In genomic region chr2:203759692-203760365, GRCh38 we compare ENCODE assay signal across 12 cellular contexts. TPM values are rescaled to one million over a fixed set of nuclear protein-coding genes. Genes with fewer than 3 reads are reported as not detected.
DNase-seq lines count a peak whose midpoint lies in the region; ATAC-seq and TF ChIP-seq lines count a peak whose summit lies in the region.
"Had no signal": no experiment of that assay in that cellular context is flagged by ENCODE, and none has a peak within 500 bp of the region (broad histone marks: within the 10 kb centered on the region; RNA-seq: fewer than 3 reads in every experiment).

No MANE protein-coding gene starts in this region.

- peaks cover 24% of the 10 kb centered on the region for H3K36me3 Mint-ChIP-seq in HFFc6 (ENCODE audit: low read depth)

- H3K27me3 ChIP-seq in ACC112 (ENCODE audit: insufficient read depth, low read length) (no peaks in the 10 kb centered on the region), breast epithelium (no peaks in the 10 kb centered on the region), lower lobe of right lung (ENCODE audit: low read depth) (no peaks in the 10 kb centered on the region)

- intact Hi-C loops in breast epithelium (cut with DNase I; ENCODE audit: low total_unique reads): loop anchor here (2.0 kb wide), 1 partner anchor 13 kb away; no protein-coding TSS in a partner anchor
- intact Hi-C loops in lower lobe of right lung (cut with DNase I): no loop called here

- no peaks in the 10 kb centered on the region for H3K79me2 ChIP-seq in ACC112 (ENCODE audit: control insufficient read depth, insufficient read depth, low read length, unreplicated experiment)

- H3K27ac Mint-ChIP-seq in HFFc6: peak overlapping the region; percentile 98
- H3K27ac Mint-ChIP-seq: activated naive CD8-positive, alpha-beta T cell treated with anti-CD3 and anti-CD28 coated beads, Interleukin-2, amount 50 U/mL, for 24 hours had no signal

- no peaks in the 10 kb centered on the region; the same call in 1 of the 2 replicates for H3K27me3 Mint-ChIP-seq in HFFc6 (ENCODE audit: insufficient read depth)
- H3K27me3 Mint-ChIP-seq: activated naive CD8-positive, alpha-beta T cell treated with anti-CD3 and anti-CD28 coated beads, Interleukin-2, amount 50 U/mL, for 24 hours had no signal

- no peak for TF ChIP-seq POLR2A in breast epithelium (IDR thresholded peaks at IDR 0.05)

- H3K9me3 ChIP-seq in breast epithelium: peaks cover 6 to 19% of the 10 kb centered on the region in 2 donors
- peaks cover 13% of the 10 kb centered on the region for H3K9me3 ChIP-seq in lower lobe of right lung

- no peak for TF ChIP-seq CTCF in HFFc6 (IDR thresholded peaks at IDR 0.05)
- TF ChIP-seq CTCF in breast epithelium (IDR thresholded peaks at IDR 0.05): no peak
- no peak for TF ChIP-seq CTCF in lower lobe of right lung (IDR thresholded peaks at IDR 0.05)

- DNase-seq in HFFc6: peak; percentile 96
- peak in 1 of 2 donors; percentile 31 for DNase-seq in breast epithelium (ENCODE audit: low spot score in 2 of 2)
- no peak for DNase-seq in lower lobe of right lung
- no peak for DNase-seq in NCI-H2227 treated with DMSO at 0.1 percent for 48 hours (lab: John Stamatoyannopoulos, UW)
- DNase-seq in activated CD4-positive, alpha-beta T cell treated with anti-CD3 and anti-CD28 coated beads, Interleukin-2, amount 50 U/mL, for 4 hours: no peak
- DNase-seq in NCI-H1092 (lab: John Stamatoyannopoulos, UW): no peak
- DNase-seq: activated naive CD8-positive, alpha-beta T cell treated with anti-CD3 and anti-CD28 coated beads, Interleukin-2, amount 50 U/mL, for 24 hours; naive B cell; NCI-H1105 treated with DMSO at 0.1 percent for 48 hours had no signal

- H3K27ac ChIP-seq in ACC112 (ENCODE audit: low read depth, low read length) (peak overlapping the region; percentile 87), breast epithelium (peak overlapping the region; percentile 26 to 49), lower lobe of right lung (no peak overlapping the region)
- H3K27ac ChIP-seq: C4-2B had no signal

- no peak overlapping the region for H2AFZ ChIP-seq in ACC112 (ENCODE audit: low read length, unreplicated experiment)

- peaks cover 23% of the 10 kb centered on the region for H3K4me1 ChIP-seq in ACC112 (ENCODE audit: control insufficient read depth, insufficient read depth, low read length, unreplicated experiment)
- H3K4me1 ChIP-seq in breast epithelium: no peaks in the 10 kb centered on the region
- H3K4me1 ChIP-seq in lower lobe of right lung: no peaks in the 10 kb centered on the region

- H3K36me3 ChIP-seq in ACC112 (ENCODE audit: insufficient read depth, low read length) (peaks cover 6% of the 10 kb centered on the region), breast epithelium (no peaks in the 10 kb centered on the region), lower lobe of right lung (no peaks in the 10 kb centered on the region)

- peaks cover 21% of the 10 kb centered on the region for H3K9me3 Mint-ChIP-seq in HFFc6

- peaks cover 41% of the 10 kb centered on the region for H3K4me1 Mint-ChIP-seq in HFFc6 (ENCODE audit: low read depth)
- H3K4me1 Mint-ChIP-seq: naive B cell had no signal

- H3K4me3 Mint-ChIP-seq in HFFc6: peak overlapping the region; percentile 68
- H3K4me3 Mint-ChIP-seq: activated naive CD8-positive, alpha-beta T cell treated with anti-CD3 and anti-CD28 coated beads, Interleukin-2, amount 50 U/mL, for 24 hours; naive B cell had no signal

- ATAC-seq in lower lobe of right lung (peak; percentile 41 to 49), HG02973 (IDR thresholded peaks at IDR 0.05; ENCODE audit: unreplicated experiment) (no peak)
- ATAC-seq: activated naive CD8-positive, alpha-beta T cell treated with anti-CD3 and anti-CD28 coated beads, Interleukin-2, amount 50 U/mL, for 24 hours had no signal

- H3K4me3 ChIP-seq in ACC112 (ENCODE audit: low read depth, low read length) (no peak overlapping the region), breast epithelium (no peak overlapping the region), lower lobe of right lung (no peak overlapping the region)

RNA-seq across cellular contexts. Expression of gene CD28, which starts 53.4 kb away (rescaled TPM):
- not detected for total RNA-seq in HFFc6 (2021; fragmentation: NEBNext Ultra II Directional; extraction: Animal tissue kit (Norgen Biotek cat#: 25700))
- 1 to 10 TPM; 2.2 to 4.2 (median 2.9) TPM for total RNA-seq in breast epithelium
- total RNA-seq in lower lobe of right lung: 2.2 TPM
